ENCODE assay signal across 15 cellular contexts in genomic region chr1:66342707-66343106, GRCh38.
DNase-seq lines count a peak whose midpoint lies in the region; ATAC-seq, FAIRE-seq and TF ChIP-seq lines count a peak whose summit lies in the region.
"Had no signal": no experiment of that assay in that cellular context is flagged by ENCODE, and none has a peak within 500 bp of the region (broad histone marks: within the 10 kb centered on the region; RNA-seq: fewer than 3 reads in every experiment).

No MANE protein-coding gene starts in this region.

- TF ChIP-seq CTCF in A549 (IDR thresholded peaks at IDR 0.05) (no peak), osteoblast (IDR thresholded peaks at IDR 0.05; ENCODE audit: extremely low read depth, low read depth, low read length) (no peak), pancreas (IDR thresholded peaks at IDR 0.05) (no peak)

- H3K9me3 ChIP-seq in A549 (no peaks in the 10 kb centered on the region), osteoblast (ENCODE audit: low read depth, low read length) (no peaks in the 10 kb centered on the region), pancreas (no peaks in the 10 kb centered on the region)

- peak; percentile 50 to 83; a peak in 4 of 6 replicates for ATAC-seq in A549
- ATAC-seq in HG02798 (IDR thresholded peaks at IDR 0.05; ENCODE audit: poor library complexity, unreplicated experiment): peak; percentile 42
- ATAC-seq in pancreas: no peak

- H3K79me2 ChIP-seq in osteoblast (ENCODE audit: insufficient read depth, low read length): peaks cover 69% of the 10 kb centered on the region

- H3K4me1 Mint-ChIP-seq in activated T-helper 1 cell treated with anti-CD3 and anti-CD28 coated beads, Interleukin-12 subunit alpha, Interleukin-12 subunit beta, Interleukin-2, Interleukin-4 antibody, amounts not matched to agents 30 ng/mL and 10 ng/mL and 1 ng/mL, durations not matched to agents 14 hours and 24 hours and 36 hours (ENCODE audit: low read depth): peaks cover 80% of the 10 kb centered on the region

- no peak for TF ChIP-seq RAD21 in A549 (conservative IDR thresholded peaks at IDR 0.05 in 1 of 2, IDR thresholded peaks at IDR 0.05 in 1 of 2)

- TF ChIP-seq POLR2A in A549 (IDR thresholded peaks at IDR 0.05; ENCODE audit: low read length) (no peak), GM12892 (IDR thresholded peaks at IDR 0.05; ENCODE audit: low read depth, low read length) (no peak)

- no peak for TF ChIP-seq EP300 in A549 (IDR thresholded peaks at IDR 0.05)

- WGBS in A549 (ENCODE audit: missing lambda C conversion rate): 38% methylated on average over 7 of the region's 7 CpGs
- WGBS in pancreas, 2 donors: 73 to 89% methylated on average over 7 of the region's 7 CpGs

- H2AFZ ChIP-seq in osteoblast (ENCODE audit: low read length): no peak overlapping the region

- no peaks in the 10 kb centered on the region for H3K36me3 ChIP-seq in osteoblast (ENCODE audit: insufficient read depth, low read length)
- no peaks in the 10 kb centered on the region for H3K36me3 ChIP-seq in pancreas

- no peaks in the 10 kb centered on the region for H3K27me3 Mint-ChIP-seq in activated T-helper 1 cell treated with anti-CD3 and anti-CD28 coated beads, Interleukin-12 subunit alpha, Interleukin-12 subunit beta, Interleukin-2, Interleukin-4 antibody, amounts not matched to agents 30 ng/mL and 10 ng/mL and 1 ng/mL, durations not matched to agents 14 hours and 24 hours and 36 hours (ENCODE audit: insufficient read depth)

- CTCF ChIA-PET in A549 (lab: Yijun Ruan, JAX): interaction anchor here (0.6 to 1.4 kb wide), 4 partner anchors 10 to 94 kb away, joined by 3 to 4 read pairs (median 4); no protein-coding TSS in a partner anchor

- H4K20me1 ChIP-seq in osteoblast (ENCODE audit: insufficient read depth, low read length): no peaks in the 10 kb centered on the region

- H3K4me1 ChIP-seq in A549 (peaks cover 90% of the 10 kb centered on the region), osteoblast (ENCODE audit: insufficient read depth, low read length) (peaks cover 26% of the 10 kb centered on the region), pancreas (no peaks in the 10 kb centered on the region)

- peak overlapping the region; percentile 51 for H3K4me3 Mint-ChIP-seq in activated T-helper 1 cell treated with anti-CD3 and anti-CD28 coated beads, Interleukin-12 subunit alpha, Interleukin-12 subunit beta, Interleukin-2, Interleukin-4 antibody, amounts not matched to agents 30 ng/mL and 10 ng/mL and 1 ng/mL, durations not matched to agents 14 hours and 24 hours and 36 hours

- H3K36me3 Mint-ChIP-seq in activated T-helper 1 cell treated with anti-CD3 and anti-CD28 coated beads, Interleukin-12 subunit alpha, Interleukin-12 subunit beta, Interleukin-2, Interleukin-4 antibody, amounts not matched to agents 30 ng/mL and 10 ng/mL and 1 ng/mL, durations not matched to agents 14 hours and 24 hours and 36 hours (ENCODE audit: low read depth): peaks cover 24% of the 10 kb centered on the region

- peak overlapping the region; percentile 79 for H3K27ac Mint-ChIP-seq in activated T-helper 1 cell treated with anti-CD3 and anti-CD28 coated beads, Interleukin-12 subunit alpha, Interleukin-12 subunit beta, Interleukin-2, Interleukin-4 antibody, amounts not matched to agents 30 ng/mL and 10 ng/mL and 1 ng/mL, durations not matched to agents 14 hours and 24 hours and 36 hours

- FAIRE-seq in A549 (lab: Jason Lieb, UNC) (no peak), GM12892 (lab: Jason Lieb, UNC) (peak; percentile 87), pancreas (lab: Jason Lieb, UNC) (no peak)

- no peak for DNase-seq in A549 (ENCODE audit: low read depth in 1 of 2, low spot score in 1 of 2)
- no peak for DNase-seq in GM12892 (ENCODE audit: insufficient read length)
- DNase-seq in activated T-helper 1 cell treated with anti-CD3 and anti-CD28 coated beads, Interleukin-12 subunit alpha, Interleukin-12 subunit beta, Interleukin-2, Interleukin-4 antibody, amounts not matched to agents 30 ng/mL and 10 ng/mL and 1 ng/mL, durations not matched to agents 14 hours and 24 hours and 36 hours (ENCODE audit: low spot score): no peak
- DNase-seq in osteoblast (ENCODE audit: insufficient read length, low spot score, missing footprints): no peak
- DNase-seq in pancreas: no peak
- no peak for DNase-seq in SKM-1 (lab: John Stamatoyannopoulos, UW; ENCODE audit: unreplicated experiment)
- no peak for DNase-seq in HuH-7.5 (ENCODE audit: low spot score)
- DNase-seq: activated CD4-positive, alpha-beta T cell treated with anti-CD3 and anti-CD28 coated beads, Interleukin-2, amount 50 U/mL, for 1 hour; aorta; GDM1; HCEC 1CT; kidney glomerular epithelial cell; NCI-H1048 had no signal

- no peaks in the 10 kb centered on the region for H3K9me3 Mint-ChIP-seq in activated T-helper 1 cell treated with anti-CD3 and anti-CD28 coated beads, Interleukin-12 subunit alpha, Interleukin-12 subunit beta, Interleukin-2, Interleukin-4 antibody, amounts not matched to agents 30 ng/mL and 10 ng/mL and 1 ng/mL, durations not matched to agents 14 hours and 24 hours and 36 hours

- H3K27ac ChIP-seq in A549 (peak overlapping the region; percentile 70 to 87), osteoblast (ENCODE audit: low read depth, low read length) (no peak overlapping the region), pancreas (no peak overlapping the region)
- H3K27ac ChIP-seq: SK-N-MC had no signal

- intact Hi-C loops in activated T-helper 1 cell treated with anti-CD3 and anti-CD28 coated beads, Interleukin-12 subunit alpha, Interleukin-12 subunit beta, Interleukin-2, Interleukin-4 antibody, amounts not matched to agents 30 ng/mL and 10 ng/mL and 1 ng/mL, durations not matched to agents 14 hours and 24 hours and 36 hours (cut with micrococcal nuclease): no loop called here
- intact Hi-C loops in pancreas (cut with DNase I): no loop called here

- no peak overlapping the region for H3K4me3 ChIP-seq in A549
- H3K4me3 ChIP-seq in osteoblast (ENCODE audit: insufficient read depth, low read length): no peak overlapping the region
- H3K4me3 ChIP-seq in pancreas: no peak overlapping the region
- H3K4me3 ChIP-seq: SK-N-MC had no signal

- H3K27me3 ChIP-seq in osteoblast (ENCODE audit: insufficient read depth, low read length) (no peaks in the 10 kb centered on the region), pancreas (peaks cover 0 to 4% (median 0%) of the 10 kb centered on the region in 4 donors)

- POLR2A ChIA-PET in A549 (lab: Yijun Ruan, JAX): interaction anchor here (0.6 to 2.4 kb wide), 3 partner anchors 11 to 52 kb away, joined by 3 to 9 read pairs (median 3); no protein-coding TSS in a partner anchor

- H3K4me2 ChIP-seq in A549 (peak overlapping the region; percentile 64), osteoblast (ENCODE audit: insufficient read depth, low read length) (no peak overlapping the region)

TF ChIP-seq in A549, 52 proteins besides CTCF, POLR2A, EP300 and RAD21:
- TF ChIP-seq CEBPB (IDR thresholded peaks at IDR 0.05) (no peak), HOXB5 (CRISPR knock-in tag; IDR thresholded peaks at IDR 0.05) (no peak), JUNB (IDR thresholded peaks at IDR 0.05) (no peak), HOXB13 (CRISPR knock-in tag; IDR thresholded peaks at IDR 0.05; ENCODE audit: low read depth) (no peak)
- TF ChIP-seq, protein P1, sequence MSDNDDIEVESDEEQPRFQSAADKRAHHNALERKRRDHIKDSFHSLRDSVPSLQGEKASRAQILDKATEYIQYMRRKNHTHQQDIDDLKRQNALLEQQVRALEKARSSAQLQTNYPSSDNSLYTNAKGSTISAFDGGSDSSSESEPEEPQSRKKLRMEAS (IDR thresholded peaks at IDR 0.05): no peak
- TF ChIP-seq, protein P2, sequence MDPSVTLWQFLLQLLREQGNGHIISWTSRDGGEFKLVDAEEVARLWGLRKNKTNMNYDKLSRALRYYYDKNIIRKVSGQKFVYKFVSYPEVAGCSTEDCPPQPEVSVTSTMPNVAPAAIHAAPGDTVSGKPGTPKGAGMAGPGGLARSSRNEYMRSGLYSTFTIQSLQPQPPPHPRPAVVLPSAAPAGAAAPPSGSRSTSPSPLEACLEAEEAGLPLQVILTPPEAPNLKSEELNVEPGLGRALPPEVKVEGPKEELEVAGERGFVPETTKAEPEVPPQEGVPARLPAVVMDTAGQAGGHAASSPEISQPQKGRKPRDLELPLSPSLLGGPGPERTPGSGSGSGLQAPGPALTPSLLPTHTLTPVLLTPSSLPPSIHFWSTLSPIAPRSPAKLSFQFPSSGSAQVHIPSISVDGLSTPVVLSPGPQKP (IDR thresholded peaks at IDR 0.05; ENCODE audit: low read depth, low read length): no peak

Comparison
In these comparisons a context has a peak if more than half of its experiments do, and no peak if none do; other contexts are left out.
1. ATAC-seq: peak in A549 (2 of 2) and HG02798 (single experiment); none in pancreas (0 of 4).
2. H3K27ac ChIP-seq: peak in A549 (2 of 2); none in osteoblast (single experiment) and pancreas (0 of 4).